In genomic region chr17:80863626-80864025, GRCh38 we compare ENCODE assay signal across 14 cellular contexts.
DNase-seq lines count a peak whose midpoint lies in the region; ATAC-seq and TF ChIP-seq lines count a peak whose summit lies in the region.
"Had no signal": no experiment of that assay in that cellular context is flagged by ENCODE, and none has a peak within 500 bp of the region (broad histone marks: within the 10 kb centered on the region; RNA-seq: fewer than 3 reads in every experiment).

No MANE protein-coding gene starts in this region.

- no peak for TF ChIP-seq POLR2A in sigmoid colon (IDR thresholded peaks at IDR 0.05)

- 97 to 98% methylated on average over 13 of the region's 13 CpGs for WGBS in sigmoid colon, 2 donors

- H3K36me3 ChIP-seq in RWPE2 (ENCODE audit: low read depth) (peaks cover 9% of the 10 kb centered on the region), sigmoid colon (no peaks in the 10 kb centered on the region)

- H3K4me3 Mint-ChIP-seq in activated naive CD4-positive, alpha-beta T cell treated with anti-CD3 and anti-CD28 coated beads for 36 hours: no peak overlapping the region
- H3K4me3 Mint-ChIP-seq in activated naive CD8-positive, alpha-beta T cell treated with anti-CD3 and anti-CD28 coated beads for 36 hours: no peak overlapping the region
- H3K4me3 Mint-ChIP-seq: B cell; CD4-positive, alpha-beta T cell had no signal

- H3K27me3 ChIP-seq in RWPE2 (ENCODE audit: insufficient read depth, poor library complexity, severe bottlenecking) (no peaks in the 10 kb centered on the region), sigmoid colon (no peaks in the 10 kb centered on the region)

- no peak for DNase-seq in activated naive CD4-positive, alpha-beta T cell treated with anti-CD3 and anti-CD28 coated beads for 36 hours
- DNase-seq in activated naive CD4-positive, alpha-beta T cell treated with anti-CD3 and anti-CD28 coated beads, Interleukin-2, amount 50 U/mL, for 16 hours: no peak
- peak; percentile 29 for DNase-seq in RWPE2 (ENCODE audit: low spot score)
- DNase-seq in activated naive CD8-positive, alpha-beta T cell treated with anti-CD3 and anti-CD28 coated beads for 36 hours: no peak
- peak; percentile 7 for DNase-seq in sigmoid colon
- no peak for DNase-seq in NCI-H748 treated with DMSO at 0.1 percent for 48 hours (lab: John Stamatoyannopoulos, UW)
- DNase-seq: Calu3; CD4-positive, alpha-beta T cell; DMS79; NCI-H1048; NCI-H226; NCI-H526 had no signal

- TF ChIP-seq EP300 in sigmoid colon (IDR thresholded peaks at IDR 0.05): no peak

- H3K4me3 ChIP-seq in RWPE2 (ENCODE audit: severe bottlenecking): no peak overlapping the region
- no peak overlapping the region for H3K4me3 ChIP-seq in sigmoid colon

- peaks cover 36% of the 10 kb centered on the region for H3K36me3 Mint-ChIP-seq in activated naive CD4-positive, alpha-beta T cell treated with anti-CD3 and anti-CD28 coated beads for 36 hours (ENCODE audit: low read depth)
- peaks cover 63% of the 10 kb centered on the region for H3K36me3 Mint-ChIP-seq in activated naive CD8-positive, alpha-beta T cell treated with anti-CD3 and anti-CD28 coated beads for 36 hours

- H3K4me1 ChIP-seq in RWPE2 (ENCODE audit: insufficient read depth, poor library complexity, severe bottlenecking) (peaks cover 29% of the 10 kb centered on the region), sigmoid colon (peaks cover 0 to 39% (median 38%) of the 10 kb centered on the region in 4 donors)

- H3K27ac Mint-ChIP-seq in activated naive CD4-positive, alpha-beta T cell treated with anti-CD3 and anti-CD28 coated beads for 36 hours: peak overlapping the region; percentile 84
- H3K27ac Mint-ChIP-seq in activated naive CD8-positive, alpha-beta T cell treated with anti-CD3 and anti-CD28 coated beads for 36 hours: peak overlapping the region; percentile 63
- H3K27ac Mint-ChIP-seq: B cell; CD4-positive, alpha-beta T cell had no signal

- H3K27me3 Mint-ChIP-seq in activated naive CD4-positive, alpha-beta T cell treated with anti-CD3 and anti-CD28 coated beads for 36 hours (ENCODE audit: low read depth): no peaks in the 10 kb centered on the region
- H3K27me3 Mint-ChIP-seq in activated naive CD8-positive, alpha-beta T cell treated with anti-CD3 and anti-CD28 coated beads for 36 hours: no peaks in the 10 kb centered on the region
- H3K27me3 Mint-ChIP-seq: B cell; CD4-positive, alpha-beta T cell had no signal

- peaks cover 18% of the 10 kb centered on the region for H3K9me3 Mint-ChIP-seq in activated naive CD4-positive, alpha-beta T cell treated with anti-CD3 and anti-CD28 coated beads for 36 hours
- H3K9me3 Mint-ChIP-seq in activated naive CD8-positive, alpha-beta T cell treated with anti-CD3 and anti-CD28 coated beads for 36 hours: peaks cover 17% of the 10 kb centered on the region
- H3K9me3 Mint-ChIP-seq: CD4-positive, alpha-beta T cell had no signal

- ATAC-seq in RWPE2 (ENCODE audit: low read depth) (no peak), HG03457 (IDR thresholded peaks at IDR 0.05; ENCODE audit: unreplicated experiment) (no peak)

- H3K9me3 ChIP-seq in RWPE2 (ENCODE audit: severe bottlenecking): no peaks in the 10 kb centered on the region
- H3K9me3 ChIP-seq in sigmoid colon: no peaks in the 10 kb centered on the region

- H3K27ac ChIP-seq in RWPE2 (ENCODE audit: poor library complexity, severe bottlenecking) (no peak overlapping the region), sigmoid colon (no peak overlapping the region)

- TF ChIP-seq CTCF in RWPE2 (IDR thresholded peaks at IDR 0.05; ENCODE audit: poor library complexity, severe bottlenecking): no peak
- TF ChIP-seq CTCF in sigmoid colon (IDR thresholded peaks at IDR 0.05): no peak

- CTCF ChIA-PET in activated naive CD4-positive, alpha-beta T cell treated with anti-CD3 and anti-CD28 coated beads for 36 hours (lab: Charles Lee): interaction anchor here (0.9 kb wide), 1 partner anchor 36 kb away, joined by 3 read pairs; no protein-coding TSS in a partner anchor

- intact Hi-C loops in activated naive CD4-positive, alpha-beta T cell treated with anti-CD3 and anti-CD28 coated beads for 36 hours (cut with micrococcal nuclease): no loop called here
- intact Hi-C loops in sigmoid colon (cut with DNase I): loop anchor here (5.0 to 10.0 kb wide), 2 partner anchors 71 to 386 kb away; partner anchors contain the start of gene NPTX1

- H3K4me1 Mint-ChIP-seq in activated naive CD4-positive, alpha-beta T cell treated with anti-CD3 and anti-CD28 coated beads for 36 hours (ENCODE audit: low read depth): peaks cover 81% of the 10 kb centered on the region
- H3K4me1 Mint-ChIP-seq in activated naive CD8-positive, alpha-beta T cell treated with anti-CD3 and anti-CD28 coated beads for 36 hours: peaks cover 61% of the 10 kb centered on the region

Comparison
In these comparisons a context has a peak if more than half of its experiments do, and no peak if none do; other contexts are left out.
1. DNase-seq: peak in RWPE2 (single experiment) and sigmoid colon (single experiment); none in activated naive CD4-positive, alpha-beta T cell treated with anti-CD3 and anti-CD28 coated beads for 36 hours (single experiment), activated naive CD4-positive, alpha-beta T cell treated with anti-CD3 and anti-CD28 coated beads, Interleukin-2, amount 50 U/mL, for 16 hours (single experiment), activated naive CD8-positive, alpha-beta T cell treated with anti-CD3 and anti-CD28 coated beads for 36 hours (single experiment) and NCI-H748 treated with DMSO at 0.1 percent for 48 hours (single experiment).